In genomic region chr2:236558999-236559978, GRCh38 we compare ENCODE assay signal across 16 cellular contexts. TPM values are rescaled to one million over a fixed set of nuclear protein-coding genes. Genes with fewer than 3 reads are reported as not detected.
DNase-seq lines count a peak whose midpoint lies in the region; ATAC-seq and TF ChIP-seq lines count a peak whose summit lies in the region.
"Had no signal": no experiment of that assay in that cellular context is flagged by ENCODE, and none has a peak within 500 bp of the region (broad histone marks: within the 10 kb centered on the region; RNA-seq: fewer than 3 reads in every experiment).

No MANE protein-coding gene starts in this region.

- ATAC-seq in GM21390 (IDR thresholded peaks at IDR 0.05; ENCODE audit: unreplicated experiment) = peak; percentile 48
- peak; percentile 58 for ATAC-seq in HG03354 (IDR thresholded peaks at IDR 0.05; ENCODE audit: poor library complexity, severe bottlenecking, unreplicated experiment)
- ATAC-seq in naive thymus-derived CD8-positive, alpha-beta T cell = no peak
- ATAC-seq in GM18517 (IDR thresholded peaks at IDR 0.05; ENCODE audit: unreplicated experiment) = no peak
- ATAC-seq: HCT116, pancreas had no signal

- CTCF ChIA-PET in activated CD4-positive, alpha-beta T cell treated with anti-CD3 and anti-CD28 coated beads, Interleukin-2, amount 10 ng/mL, durations not matched to agents 7 days and 5 days (lab: Charles Lee) = interaction anchor here (0.6 to 1.7 kb wide), 3 partner anchors 10 to 1033 kb away, joined by 3 to 4 read pairs (median 3); partner anchors contain the start of gene ACKR3

- no peak overlapping the region for H2AFZ ChIP-seq in MM.1S (ENCODE audit: low read length)

- peaks cover 61% of the 10 kb centered on the region for H3K36me3 Mint-ChIP-seq in activated CD4-positive, alpha-beta T cell treated with anti-CD3 and anti-CD28 coated beads, Interleukin-2, amount 10 ng/mL, durations not matched to agents 7 days and 5 days (ENCODE audit: low read depth)
- H3K36me3 Mint-ChIP-seq in naive thymus-derived CD8-positive, alpha-beta T cell = peaks cover 23 to 35% (median 27%) of the 10 kb centered on the region in 3 donors

- no peak for DNase-seq in activated CD4-positive, alpha-beta T cell treated with anti-CD3 and anti-CD28 coated beads, Interleukin-2, amount 10 ng/mL, durations not matched to agents 7 days and 5 days
- no peak for DNase-seq in activated CD4-positive, alpha-beta T cell treated with anti-CD3 and anti-CD28 coated beads for 1 hour
- DNase-seq in naive thymus-derived CD8-positive, alpha-beta T cell = no peak
- DNase-seq in Peyer's patch (no peak), MM.1S (no peak)
- DNase-seq: Caco-2, Karpas-422, NCI-H1930, NCI-H748 treated with DMSO at 0.1 percent for 48 hours, pancreas, SHP77 treated with DMSO at 0.1 percent for 48 hours had no signal

- H3K9me3 ChIP-seq in Peyer's patch = no peaks in the 10 kb centered on the region
- no peaks in the 10 kb centered on the region for H3K9me3 ChIP-seq in MM.1S (replicated peaks; ENCODE audit: insufficient read depth, low read length)
- H3K9me3 ChIP-seq: Caco-2, pancreas had no signal

- H3F3A ChIP-seq in MM.1S (ENCODE audit: insufficient read depth, low read length) = no peaks in the 10 kb centered on the region; the same call in 1 of the 2 replicates

- no peaks in the 10 kb centered on the region for H3K4me1 ChIP-seq in Peyer's patch
- peaks cover 13% of the 10 kb centered on the region; the same call in 1 of the 2 replicates for H3K4me1 ChIP-seq in MM.1S (ENCODE audit: low read length)
- H3K4me1 ChIP-seq: Caco-2, pancreas had no signal

- no peak overlapping the region for H3K9ac ChIP-seq in MM.1S (ENCODE audit: low read length)

- TF ChIP-seq CTCF in Peyer's patch (IDR thresholded peaks at IDR 0.05) = no peak
- TF ChIP-seq CTCF in MM.1S (IDR thresholded peaks at IDR 0.05; ENCODE audit: low read length) = no peak

- H3K4me1 Mint-ChIP-seq in activated CD4-positive, alpha-beta T cell treated with anti-CD3 and anti-CD28 coated beads, Interleukin-2, amount 10 ng/mL, durations not matched to agents 7 days and 5 days = peaks cover 47% of the 10 kb centered on the region
- H3K4me1 Mint-ChIP-seq in naive thymus-derived CD8-positive, alpha-beta T cell = peaks cover 22 to 66% (median 61%) of the 10 kb centered on the region in 4 donors

- TF ChIP-seq POLR2A in Peyer's patch (IDR thresholded peaks at IDR 0.05) = no peak

- peak overlapping the region; percentile 63 for H3K27ac Mint-ChIP-seq in activated CD4-positive, alpha-beta T cell treated with anti-CD3 and anti-CD28 coated beads, Interleukin-2, amount 10 ng/mL, durations not matched to agents 7 days and 5 days
- H3K27ac Mint-ChIP-seq in naive thymus-derived CD8-positive, alpha-beta T cell = peak overlapping the region in 9 of 10 donors; percentile 3 to 81 (median 62)

- no peaks in the 10 kb centered on the region for H3K27me3 ChIP-seq in Peyer's patch
- H3K27me3 ChIP-seq in MM.1S (replicated peaks; ENCODE audit: insufficient read depth, low read length) = no peaks in the 10 kb centered on the region
- H3K27me3 ChIP-seq: pancreas had no signal

- H3K4me3 ChIP-seq in Peyer's patch (no peak overlapping the region), MM.1S (ENCODE audit: low read length) (no peak overlapping the region)
- H3K4me3 ChIP-seq: coronary artery, pancreas had no signal

- H3K27ac ChIP-seq in Peyer's patch = no peak overlapping the region
- no peak overlapping the region for H3K27ac ChIP-seq in MM.1S (ENCODE audit: low read length)
- H3K27ac ChIP-seq: coronary artery, pancreas had no signal

- no peak overlapping the region for H3K4me2 ChIP-seq in MM.1S (ENCODE audit: low read depth, low read length)

- POLR2A ChIA-PET in activated CD4-positive, alpha-beta T cell treated with anti-CD3 and anti-CD28 coated beads, Interleukin-2, amount 10 ng/mL, durations not matched to agents 7 days and 5 days (lab: Charles Lee) = no interaction called here
- POLR2A ChIA-PET in naive thymus-derived CD8-positive, alpha-beta T cell (lab: Charles Lee) = no interaction called here

- no peaks in the 10 kb centered on the region for H4K20me1 ChIP-seq in MM.1S (ENCODE audit: insufficient read depth, low read length)

- no peaks in the 10 kb centered on the region for H3K79me2 ChIP-seq in MM.1S (ENCODE audit: low read length)

- no peaks in the 10 kb centered on the region for H3K27me3 Mint-ChIP-seq in activated CD4-positive, alpha-beta T cell treated with anti-CD3 and anti-CD28 coated beads, Interleukin-2, amount 10 ng/mL, durations not matched to agents 7 days and 5 days
- H3K27me3 Mint-ChIP-seq in naive thymus-derived CD8-positive, alpha-beta T cell = no peaks in the 10 kb centered on the region

- H3K9me2 ChIP-seq in MM.1S (replicated peaks; ENCODE audit: insufficient read depth, low read length) = no peaks in the 10 kb centered on the region

- H3K9me3 Mint-ChIP-seq in activated CD4-positive, alpha-beta T cell treated with anti-CD3 and anti-CD28 coated beads, Interleukin-2, amount 10 ng/mL, durations not matched to agents 7 days and 5 days = peaks cover 14% of the 10 kb centered on the region
- peaks cover 0 to 8% (median 3%) of the 10 kb centered on the region in 9 donors for H3K9me3 Mint-ChIP-seq in naive thymus-derived CD8-positive, alpha-beta T cell

- H3K4me3 Mint-ChIP-seq in activated CD4-positive, alpha-beta T cell treated with anti-CD3 and anti-CD28 coated beads, Interleukin-2, amount 10 ng/mL, durations not matched to agents 7 days and 5 days = no peak overlapping the region
- H3K4me3 Mint-ChIP-seq in naive thymus-derived CD8-positive, alpha-beta T cell = peak overlapping the region in 7 of 10 donors; percentile 7 to 39 (median 15)

- H3K36me3 ChIP-seq in Peyer's patch (no peaks in the 10 kb centered on the region), MM.1S (replicated peaks; ENCODE audit: insufficient read depth, low read length) (no peaks in the 10 kb centered on the region)
- H3K36me3 ChIP-seq: pancreas had no signal

RNA-seq across cellular contexts. Expression of gene ACKR3, which starts 10.3 kb away (rescaled TPM):
- total RNA-seq in activated CD4-positive, alpha-beta T cell treated with anti-CD3 and anti-CD28 coated beads, Interleukin-2, amount 10 ng/mL, durations not matched to agents 7 days and 5 days = 1 to 10 TPM; 5.4 to 6.4 TPM
- 1 to 10 TPM; 5.0 to 6.1 TPM for total RNA-seq in naive thymus-derived CD8-positive, alpha-beta T cell
- 1 to 10 TPM; 2.4 to 5.6 (median 4.2) TPM for polyA plus RNA-seq in naive thymus-derived CD8-positive, alpha-beta T cell
- total RNA-seq in Peyer's patch = 10 to 100 TPM in 3 of 4 donors, 1 to 10 TPM in 1; 6.3 to 49.5 (median 22.2) TPM

Comparison
In these comparisons a context has a peak if more than half of its experiments do, and no peak if none do; other contexts are left out.
1. ATAC-seq: peak in GM21390 (single experiment) and HG03354 (single experiment); none in naive thymus-derived CD8-positive, alpha-beta T cell (0 of 2) and GM18517 (single experiment).